ENCODE assay signal across 1 cellular context in the genomic region with DNA sequence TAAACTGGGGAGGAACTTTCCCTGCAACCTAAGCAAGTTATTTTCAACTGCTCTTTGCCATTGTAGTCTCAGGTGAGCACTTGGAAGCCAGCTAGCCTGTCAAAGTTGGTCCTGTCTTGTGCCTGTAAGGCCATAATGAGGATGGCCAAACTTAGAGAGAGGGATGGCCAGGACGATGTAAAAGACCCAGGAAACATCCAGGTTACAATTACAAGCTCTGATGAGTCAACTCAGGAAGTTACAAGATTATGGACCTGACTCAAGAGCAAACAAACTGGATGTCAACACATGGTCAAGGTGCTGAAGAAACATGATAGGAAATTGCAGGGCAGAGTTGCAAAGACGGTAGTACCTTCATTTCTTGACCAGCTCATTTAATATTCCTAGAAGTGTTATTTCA.
TF ChIP-seq lines count a peak whose summit lies in the region.

No MANE protein-coding gene starts in this region.

TF ChIP-seq in HepG2, 621 proteins besides CTCF, POLR2A, EP300 and RAD21 (continued from another document):
- TF ChIP-seq SOX5 (CRISPR knock-in tag; IDR thresholded peaks at IDR 0.05; ENCODE audit: borderline replicate concordance) (peak; percentile 59; the same call in 1 of the 2 replicates), POLR2G (IDR thresholded peaks at IDR 0.05; ENCODE audit: low read depth, low read length) (0 out of 2 replicates have a peak, but pooled peaks have one; percentile 34), ZKSCAN8 (CRISPR knock-in tag; IDR thresholded peaks at IDR 0.05; ENCODE audit: borderline replicate concordance) (0 out of 2 replicates have a peak, but pooled peaks have one; percentile 39), TBL1XR1 (IDR thresholded peaks at IDR 0.05; ENCODE audit: borderline replicate concordance, low read length, partially characterized antibody) (peak; percentile 33), JUN (CRISPR knock-in tag; IDR thresholded peaks at IDR 0.05) (peak; percentile 61; the same call in 1 of the 2 replicates), HNF4G (IDR thresholded peaks at IDR 0.05; ENCODE audit: borderline replicate concordance, low read depth, low read length) (peak; percentile 25; the same call in 1 of the 2 replicates), HNF4G (CRISPR knock-in tag; IDR thresholded peaks at IDR 0.05; ENCODE audit: borderline replicate concordance, low read depth) (no peak), RORA (CRISPR knock-in tag; IDR thresholded peaks at IDR 0.05) (no peak), HMG20A (CRISPR knock-in tag; IDR thresholded peaks at IDR 0.05; ENCODE audit: borderline replicate concordance) (peak; percentile 53; the same call in 1 of the 2 replicates), CEBPB (IDR thresholded peaks at IDR 0.05; ENCODE audit: borderline replicate concordance, low read depth, low read length) (peak; percentile 62; the same call in 1 of the 2 replicates), NCOA2 (CRISPR knock-in tag; IDR thresholded peaks at IDR 0.05) (peak; percentile 66), HDAC1 (CRISPR knock-in tag; IDR thresholded peaks at IDR 0.05) (peak; percentile 60), JUND (CRISPR knock-in tag; IDR thresholded peaks at IDR 0.05) (peak; percentile 87), NFKBIZ (CRISPR knock-in tag; IDR thresholded peaks at IDR 0.05) (0 out of 2 replicates have a peak, but pooled peaks have one; percentile 28), ZSCAN20 (CRISPR knock-in tag; IDR thresholded peaks at IDR 0.05; ENCODE audit: borderline replicate concordance) (no peak), SIX1 (CRISPR knock-in tag; IDR thresholded peaks at IDR 0.05; ENCODE audit: borderline replicate concordance) (peak; percentile 68; the same call in 1 of the 2 replicates), KAT8 (CRISPR knock-in tag; IDR thresholded peaks at IDR 0.05) (peak; percentile 42; the same call in 1 of the 2 replicates), YEATS2 (CRISPR knock-in tag; IDR thresholded peaks at IDR 0.05; ENCODE audit: borderline replicate concordance) (peak; percentile 58; the same call in 1 of the 2 replicates), FOXK2 (IDR thresholded peaks at IDR 0.05) (peak; percentile 66), ARNTL (CRISPR knock-in tag; IDR thresholded peaks at IDR 0.05) (0 out of 2 replicates have a peak, but pooled peaks have one; percentile 16), MIXL1 (CRISPR knock-in tag; IDR thresholded peaks at IDR 0.05) (peak; percentile 71), HDAC2 (CRISPR knock-in tag; IDR thresholded peaks at IDR 0.05) (peak; percentile 59), FOXA1 (IDR thresholded peaks at IDR 0.05) (no peak), FOXA1 (CRISPR knock-in tag; IDR thresholded peaks at IDR 0.05) (peak; percentile 86)
- TF ChIP-seq, protein P1, sequence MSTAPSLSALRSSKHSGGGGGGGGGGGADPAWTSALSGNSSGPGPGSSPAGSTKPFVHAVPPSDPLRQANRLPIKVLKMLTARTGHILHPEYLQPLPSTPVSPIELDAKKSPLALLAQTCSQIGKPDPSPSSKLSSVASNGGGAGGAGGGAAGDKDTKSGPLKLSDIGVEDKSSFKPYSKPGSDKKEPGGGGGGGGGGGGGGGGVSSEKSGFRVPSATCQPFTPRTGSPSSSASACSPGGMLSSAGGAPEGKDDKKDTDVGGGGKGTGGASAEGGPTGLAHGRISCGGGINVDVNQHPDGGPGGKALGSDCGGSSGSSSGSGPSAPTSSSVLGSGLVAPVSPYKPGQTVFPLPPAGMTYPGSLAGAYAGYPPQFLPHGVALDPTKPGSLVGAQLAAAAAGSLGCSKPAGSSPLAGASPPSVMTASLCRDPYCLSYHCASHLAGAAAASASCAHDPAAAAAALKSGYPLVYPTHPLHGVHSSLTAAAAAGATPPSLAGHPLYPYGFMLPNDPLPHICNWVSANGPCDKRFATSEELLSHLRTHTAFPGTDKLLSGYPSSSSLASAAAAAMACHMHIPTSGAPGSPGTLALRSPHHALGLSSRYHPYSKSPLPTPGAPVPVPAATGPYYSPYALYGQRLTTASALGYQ (CRISPR knock-in tag; IDR thresholded peaks at IDR 0.05) = 0 out of 2 replicates have a peak, but pooled peaks have one; percentile 32
- TF ChIP-seq, protein P2, sequence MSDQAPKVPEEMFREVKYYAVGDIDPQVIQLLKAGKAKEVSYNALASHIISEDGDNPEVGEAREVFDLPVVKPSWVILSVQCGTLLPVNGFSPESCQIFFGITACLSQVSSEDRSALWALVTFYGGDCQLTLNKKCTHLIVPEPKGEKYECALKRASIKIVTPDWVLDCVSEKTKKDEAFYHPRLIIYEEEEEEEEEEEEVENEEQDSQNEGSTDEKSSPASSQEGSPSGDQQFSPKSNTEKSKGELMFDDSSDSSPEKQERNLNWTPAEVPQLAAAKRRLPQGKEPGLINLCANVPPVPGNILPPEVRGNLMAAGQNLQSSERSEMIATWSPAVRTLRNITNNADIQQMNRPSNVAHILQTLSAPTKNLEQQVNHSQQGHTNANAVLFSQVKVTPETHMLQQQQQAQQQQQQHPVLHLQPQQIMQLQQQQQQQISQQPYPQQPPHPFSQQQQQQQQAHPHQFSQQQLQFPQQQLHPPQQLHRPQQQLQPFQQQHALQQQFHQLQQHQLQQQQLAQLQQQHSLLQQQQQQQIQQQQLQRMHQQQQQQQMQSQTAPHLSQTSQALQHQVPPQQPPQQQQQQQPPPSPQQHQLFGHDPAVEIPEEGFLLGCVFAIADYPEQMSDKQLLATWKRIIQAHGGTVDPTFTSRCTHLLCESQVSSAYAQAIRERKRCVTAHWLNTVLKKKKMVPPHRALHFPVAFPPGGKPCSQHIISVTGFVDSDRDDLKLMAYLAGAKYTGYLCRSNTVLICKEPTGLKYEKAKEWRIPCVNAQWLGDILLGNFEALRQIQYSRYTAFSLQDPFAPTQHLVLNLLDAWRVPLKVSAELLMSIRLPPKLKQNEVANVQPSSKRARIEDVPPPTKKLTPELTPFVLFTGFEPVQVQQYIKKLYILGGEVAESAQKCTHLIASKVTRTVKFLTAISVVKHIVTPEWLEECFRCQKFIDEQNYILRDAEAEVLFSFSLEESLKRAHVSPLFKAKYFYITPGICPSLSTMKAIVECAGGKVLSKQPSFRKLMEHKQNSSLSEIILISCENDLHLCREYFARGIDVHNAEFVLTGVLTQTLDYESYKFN (CRISPR knock-in tag; conservative IDR thresholded peaks at IDR 0.05) = peak; percentile 76
- TF ChIP-seq, protein P3, sequence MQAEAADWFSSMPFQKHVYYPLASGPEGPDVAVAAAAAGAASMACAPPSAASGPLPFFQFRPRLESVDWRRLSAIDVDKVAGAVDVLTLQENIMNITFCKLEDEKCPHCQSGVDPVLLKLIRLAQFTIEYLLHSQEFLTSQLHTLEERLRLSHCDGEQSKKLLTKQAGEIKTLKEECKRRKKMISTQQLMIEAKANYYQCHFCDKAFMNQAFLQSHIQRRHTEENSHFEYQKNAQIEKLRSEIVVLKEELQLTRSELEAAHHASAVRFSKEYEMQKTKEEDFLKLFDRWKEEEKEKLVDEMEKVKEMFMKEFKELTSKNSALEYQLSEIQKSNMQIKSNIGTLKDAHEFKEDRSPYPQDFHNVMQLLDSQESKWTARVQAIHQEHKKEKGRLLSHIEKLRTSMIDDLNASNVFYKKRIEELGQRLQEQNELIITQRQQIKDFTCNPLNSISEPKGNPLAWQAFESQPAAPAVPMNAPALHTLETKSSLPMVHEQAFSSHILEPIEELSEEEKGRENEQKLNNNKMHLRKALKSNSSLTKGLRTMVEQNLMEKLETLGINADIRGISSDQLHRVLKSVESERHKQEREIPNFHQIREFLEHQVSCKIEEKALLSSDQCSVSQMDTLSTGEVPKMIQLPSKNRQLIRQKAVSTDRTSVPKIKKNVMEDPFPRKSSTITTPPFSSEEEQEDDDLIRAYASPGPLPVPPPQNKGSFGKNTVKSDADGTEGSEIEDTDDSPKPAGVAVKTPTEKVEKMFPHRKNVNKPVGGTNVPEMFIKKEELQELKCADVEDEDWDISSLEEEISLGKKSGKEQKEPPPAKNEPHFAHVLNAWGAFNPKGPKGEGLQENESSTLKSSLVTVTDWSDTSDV (CRISPR knock-in tag; IDR thresholded peaks at IDR 0.05) = no peak
- TF ChIP-seq, protein P4, sequence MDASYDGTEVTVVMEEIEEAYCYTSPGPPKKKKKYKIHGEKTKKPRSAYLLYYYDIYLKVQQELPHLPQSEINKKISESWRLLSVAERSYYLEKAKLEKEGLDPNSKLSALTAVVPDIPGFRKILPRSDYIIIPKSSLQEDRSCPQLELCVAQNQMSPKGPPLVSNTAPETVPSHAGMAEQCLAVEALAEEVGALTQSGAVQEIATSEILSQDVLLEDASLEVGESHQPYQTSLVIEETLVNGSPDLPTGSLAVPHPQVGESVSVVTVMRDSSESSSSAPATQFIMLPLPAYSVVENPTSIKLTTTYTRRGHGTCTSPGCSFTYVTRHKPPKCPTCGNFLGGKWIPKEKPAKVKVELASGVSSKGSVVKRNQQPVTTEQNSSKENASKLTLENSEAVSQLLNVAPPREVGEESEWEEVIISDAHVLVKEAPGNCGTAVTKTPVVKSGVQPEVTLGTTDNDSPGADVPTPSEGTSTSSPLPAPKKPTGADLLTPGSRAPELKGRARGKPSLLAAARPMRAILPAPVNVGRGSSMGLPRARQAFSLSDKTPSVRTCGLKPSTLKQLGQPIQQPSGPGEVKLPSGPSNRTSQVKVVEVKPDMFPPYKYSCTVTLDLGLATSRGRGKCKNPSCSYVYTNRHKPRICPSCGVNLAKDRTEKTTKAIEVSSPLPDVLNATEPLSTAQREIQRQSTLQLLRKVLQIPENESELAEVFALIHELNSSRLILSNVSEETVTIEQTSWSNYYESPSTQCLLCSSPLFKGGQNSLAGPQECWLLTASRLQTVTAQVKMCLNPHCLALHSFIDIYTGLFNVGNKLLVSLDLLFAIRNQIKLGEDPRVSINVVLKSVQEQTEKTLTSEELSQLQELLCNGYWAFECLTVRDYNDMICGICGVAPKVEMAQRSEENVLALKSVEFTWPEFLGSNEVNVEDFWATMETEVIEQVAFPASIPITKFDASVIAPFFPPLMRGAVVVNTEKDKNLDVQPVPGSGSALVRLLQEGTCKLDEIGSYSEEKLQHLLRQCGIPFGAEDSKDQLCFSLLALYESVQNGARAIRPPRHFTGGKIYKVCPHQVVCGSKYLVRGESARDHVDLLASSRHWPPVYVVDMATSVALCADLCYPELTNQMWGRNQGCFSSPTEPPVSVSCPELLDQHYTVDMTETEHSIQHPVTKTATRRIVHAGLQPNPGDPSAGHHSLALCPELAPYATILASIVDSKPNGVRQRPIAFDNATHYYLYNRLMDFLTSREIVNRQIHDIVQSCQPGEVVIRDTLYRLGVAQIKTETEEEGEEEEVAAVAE (CRISPR knock-in tag; IDR thresholded peaks at IDR 0.05; ENCODE audit: borderline replicate concordance) = 0 out of 2 replicates have a peak, but pooled peaks have one; percentile 25
- TF ChIP-seq, protein P5, sequence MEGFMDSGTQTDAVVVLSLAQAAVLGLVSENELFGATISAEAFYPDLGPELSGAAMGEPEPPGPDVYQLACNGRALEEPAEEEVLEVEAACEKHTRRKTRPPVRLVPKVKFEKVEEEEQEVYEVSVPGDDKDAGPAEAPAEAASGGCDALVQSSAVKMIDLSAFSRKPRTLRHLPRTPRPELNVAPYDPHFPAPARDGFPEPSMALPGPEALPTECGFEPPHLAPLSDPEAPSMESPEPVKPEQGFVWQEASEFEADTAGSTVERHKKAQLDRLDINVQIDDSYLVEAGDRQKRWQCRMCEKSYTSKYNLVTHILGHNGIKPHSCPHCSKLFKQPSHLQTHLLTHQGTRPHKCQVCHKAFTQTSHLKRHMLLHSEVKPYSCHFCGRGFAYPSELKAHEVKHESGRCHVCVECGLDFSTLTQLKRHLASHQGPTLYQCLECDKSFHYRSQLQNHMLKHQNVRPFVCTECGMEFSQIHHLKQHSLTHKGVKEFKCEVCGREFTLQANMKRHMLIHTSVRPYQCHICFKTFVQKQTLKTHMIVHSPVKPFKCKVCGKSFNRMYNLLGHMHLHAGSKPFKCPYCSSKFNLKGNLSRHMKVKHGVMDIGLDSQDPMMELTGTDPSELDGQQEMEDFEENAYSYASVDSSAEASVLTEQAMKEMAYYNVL (CRISPR knock-in tag; IDR thresholded peaks at IDR 0.05; ENCODE audit: borderline replicate concordance) = peak; percentile 64; the same call in 1 of the 2 replicates
- TF ChIP-seq, protein P6, sequence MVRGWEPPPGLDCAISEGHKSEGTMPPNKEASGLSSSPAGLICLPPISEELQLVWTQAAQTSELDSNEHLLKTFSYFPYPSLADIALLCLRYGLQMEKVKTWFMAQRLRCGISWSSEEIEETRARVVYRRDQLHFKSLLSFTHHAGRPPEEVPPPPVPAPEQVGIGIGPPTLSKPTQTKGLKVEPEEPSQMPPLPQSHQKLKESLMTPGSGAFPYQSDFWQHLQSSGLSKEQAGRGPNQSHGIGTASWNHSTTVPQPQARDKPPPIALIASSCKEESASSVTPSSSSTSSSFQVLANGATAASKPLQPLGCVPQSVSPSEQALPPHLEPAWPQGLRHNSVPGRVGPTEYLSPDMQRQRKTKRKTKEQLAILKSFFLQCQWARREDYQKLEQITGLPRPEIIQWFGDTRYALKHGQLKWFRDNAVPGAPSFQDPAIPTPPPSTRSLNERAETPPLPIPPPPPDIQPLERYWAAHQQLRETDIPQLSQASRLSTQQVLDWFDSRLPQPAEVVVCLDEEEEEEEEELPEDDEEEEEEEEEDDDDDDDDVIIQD (CRISPR knock-in tag; IDR thresholded peaks at IDR 0.05; ENCODE audit: low read depth) = peak; percentile 68; the same call in 1 of the 2 replicates
